8 cellular contexts compared by ENCODE assay signal in genomic region chrX:17736478-17736855, GRCh38. TPM values are rescaled to one million over a fixed set of nuclear protein-coding genes. Genes with fewer than 3 reads are reported as not detected.
DNase-seq lines count a peak whose midpoint lies in the region; ATAC-seq and TF ChIP-seq lines count a peak whose summit lies in the region.

No MANE protein-coding gene starts in this region.

- H3K9me3 ChIP-seq in A673 (ENCODE audit: low read depth, low read length, poor library complexity, severe bottlenecking) (no peaks in the 10 kb centered on the region), mucosa of stomach (ENCODE audit: control insufficient read depth, low read length) (no peaks in the 10 kb centered on the region)

- H3K4me3 ChIP-seq in A673 (ENCODE audit: low read depth, low read length, poor library complexity, severe bottlenecking) (peak overlapping the region; percentile 43), mucosa of stomach (ENCODE audit: low read length) (peak overlapping the region; percentile 36)

- no peak for TF ChIP-seq CTCF in A673 (conservative IDR thresholded peaks at IDR 0.05; ENCODE audit: low read depth, low read length)
- TF ChIP-seq CTCF in chondrocyte (IDR thresholded peaks at IDR 0.05) = no peak

- POLR2A ChIA-PET in A673 (lab: Charles Lee; ENCODE audit: low non-redundant PET) = no interaction called here

- H3K27ac Mint-ChIP-seq in IgD-negative memory B cell (peak overlapping the region in 1 of 3 donors; percentile 71), chondrocyte (ENCODE audit: unreplicated experiment) (peak overlapping the region; percentile 92)

- H3K9me3 Mint-ChIP-seq in IgD-negative memory B cell = peaks cover 0 to 4% (median 0%) of the 10 kb centered on the region in 3 donors
- no peaks in the 10 kb centered on the region for H3K9me3 Mint-ChIP-seq in chondrocyte (ENCODE audit: low read depth)

- no peak for ATAC-seq in GM21360 (IDR thresholded peaks at IDR 0.05; ENCODE audit: unreplicated experiment)

- H3K4me1 ChIP-seq in A673 (ENCODE audit: insufficient read depth, low read length, poor library complexity, severe bottlenecking) = peaks cover 5% of the 10 kb centered on the region
- no peaks in the 10 kb centered on the region for H3K4me1 ChIP-seq in mucosa of stomach (ENCODE audit: control insufficient read depth, insufficient read depth, low read length)

- CTCF ChIA-PET in A673 (lab: Charles Lee) = no interaction called here

- no TSS peak for BruUV-seq in A673 (replicated peaks; lab: Mats Ljungman, UMichigan)

- H3K27me3 Mint-ChIP-seq in IgD-negative memory B cell = peaks cover 10% of the 10 kb centered on the region
- no peaks in the 10 kb centered on the region for H3K27me3 Mint-ChIP-seq in chondrocyte (ENCODE audit: low read depth)

- no peak for DNase-seq in A673 (ENCODE audit: low spot score)
- DNase-seq in chondrocyte (ENCODE audit: low spot score) = no peak
- DNase-seq in NCI-H1694 (lab: John Stamatoyannopoulos, UW) = no peak
- DNase-seq in middle frontal gyrus (ENCODE audit: extremely low spot score, low spot score) = no peak
- no peak for DNase-seq in NCI-H526 (lab: John Stamatoyannopoulos, UW)

- no peak overlapping the region for H3K27ac ChIP-seq in A673 (ENCODE audit: low read depth, low read length, poor library complexity, severe bottlenecking)

- H3K27me3 ChIP-seq in A673 (replicated peaks; ENCODE audit: insufficient read depth, low read depth, low read length, poor library complexity) (no peaks in the 10 kb centered on the region), mucosa of stomach (ENCODE audit: control insufficient read depth, insufficient read depth, low read length) (no peaks in the 10 kb centered on the region)

- intact Hi-C loops in A673 (cut with micrococcal nuclease; ENCODE audit: unreplicated experiment) = no loop called here

- H3K9ac ChIP-seq in mucosa of stomach (ENCODE audit: low read length) = peak overlapping the region; percentile 28

- H3K36me3 Mint-ChIP-seq in IgD-negative memory B cell (no peaks in the 10 kb centered on the region), chondrocyte (ENCODE audit: low read depth) (peaks cover 6% of the 10 kb centered on the region)

- peaks cover 6 to 9% (median 7%) of the 10 kb centered on the region in 3 donors for H3K4me1 Mint-ChIP-seq in IgD-negative memory B cell
- H3K4me1 Mint-ChIP-seq in chondrocyte (ENCODE audit: low read depth) = peaks cover 17% of the 10 kb centered on the region

- H3K4me3 Mint-ChIP-seq in IgD-negative memory B cell (peak overlapping the region; percentile 75 to 92 (median 84)), chondrocyte (ENCODE audit: unreplicated experiment) (peak overlapping the region; percentile 73)

- H3K36me3 ChIP-seq in A673 (ENCODE audit: insufficient read depth, low read length, poor library complexity, severe bottlenecking) = no peaks in the 10 kb centered on the region
- H3K36me3 ChIP-seq in mucosa of stomach (ENCODE audit: control insufficient read depth, insufficient read depth, low read length) = no peaks in the 10 kb centered on the region

RNA-seq across cellular contexts. Expression of gene SCML1, which starts 0.8 kb away (rescaled TPM):
- total RNA-seq in A673 (2021) (13.0 and 14.1 TPM in 2 replicates), chondrocyte (8.4 to 9.4 TPM (median 8.7 TPM) in 3 replicates)
- 0.56 TPM for polyA plus RNA-seq in IgD-negative memory B cell
